ENCODE assay signal across 20 cellular contexts in the genomic region with DNA sequence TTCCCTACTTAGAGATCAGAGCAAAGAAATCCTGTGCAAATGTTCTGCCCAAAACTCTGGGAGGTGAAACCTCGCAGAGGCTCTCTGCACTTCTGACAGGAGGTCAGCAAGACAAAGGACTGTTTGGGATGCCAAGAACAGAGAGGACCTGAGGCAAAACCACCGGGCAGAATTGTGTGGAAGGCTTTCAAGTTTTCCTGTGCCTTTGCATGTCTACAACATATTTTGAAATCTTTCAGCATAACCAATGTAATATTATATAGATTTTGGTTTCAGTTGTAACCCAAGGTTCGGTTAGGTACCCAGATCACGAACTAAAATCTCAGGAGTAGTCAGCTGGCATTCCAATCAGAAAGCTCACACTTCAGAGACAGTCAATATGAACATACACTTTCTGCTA.
DNase-seq lines count a peak whose midpoint lies in the region; ATAC-seq, FAIRE-seq and TF ChIP-seq lines count a peak whose summit lies in the region.
"Had no signal": no experiment of that assay in that cellular context is flagged by ENCODE, and none has a peak within 500 bp of the region (broad histone marks: within the 10 kb centered on the region; RNA-seq: fewer than 3 reads in every experiment).

No MANE protein-coding gene starts in this region.

- no peaks in the 10 kb centered on the region for H3K36me3 ChIP-seq in GM23248 (ENCODE audit: low read depth)
- no peaks in the 10 kb centered on the region for H3K36me3 ChIP-seq in PC-9 (ENCODE audit: low read depth)
- no peaks in the 10 kb centered on the region for H3K36me3 ChIP-seq in bronchial epithelial cell (ENCODE audit: control insufficient read depth, insufficient read depth, low read length)
- no peaks in the 10 kb centered on the region for H3K36me3 ChIP-seq in keratinocyte (ENCODE audit: control insufficient read depth in 2 of 2, extremely low read depth in 1 of 2, insufficient read depth in 2 of 2, low read length in 2 of 2)
- H3K36me3 ChIP-seq in left ventricle myocardium inferior, result no peaks in the 10 kb centered on the region
- H3K36me3 ChIP-seq: BLaER1 had no signal

- BruUV-seq in PC-9 (replicated peaks; lab: Mats Ljungman, UMichigan), result no TSS peak

- H4K20me1 ChIP-seq in GM23248 (ENCODE audit: insufficient read depth) (no peaks in the 10 kb centered on the region), PC-9 (ENCODE audit: insufficient read depth) (no peaks in the 10 kb centered on the region), keratinocyte (ENCODE audit: control insufficient read depth, extremely low read depth, insufficient read depth, low read length) (no peaks in the 10 kb centered on the region)
- H4K20me1 ChIP-seq: BLaER1 had no signal

- no peak for FAIRE-seq in bronchial epithelial cell (lab: Jason Lieb, UNC)
- FAIRE-seq in keratinocyte (lab: Jason Lieb, UNC), result peak; percentile 90
- FAIRE-seq: A204.1, GM12891 had no signal

- no peak for ATAC-seq in GM18519 (IDR thresholded peaks at IDR 0.05; ENCODE audit: low FRiP score, unreplicated experiment)
- ATAC-seq: CD8-positive, alpha-beta T cell; Right ventricle myocardium inferior had no signal

- H2AFZ ChIP-seq in GM23248 (no peak overlapping the region), PC-9 (no peak overlapping the region), keratinocyte (ENCODE audit: control insufficient read depth, low read length) (no peak overlapping the region)

- peak overlapping the region; percentile 62 for H3K27ac ChIP-seq in GM23248
- H3K27ac ChIP-seq in PC-9, result peak overlapping the region; percentile 49; the same call in 1 of the 2 replicates
- peak overlapping the region; percentile 81 for H3K27ac ChIP-seq in keratinocyte (ENCODE audit: control insufficient read depth, insufficient read depth, low read length)
- no peak overlapping the region for H3K27ac ChIP-seq in left ventricle myocardium inferior (replicated peaks)
- H3K27ac ChIP-seq: BLaER1 had no signal

- no peaks in the 10 kb centered on the region for H3K27me3 ChIP-seq in GM23248 (replicated peaks; ENCODE audit: insufficient read depth)
- no peaks in the 10 kb centered on the region for H3K27me3 ChIP-seq in PC-9 (ENCODE audit: insufficient read depth, low read depth)
- H3K27me3 ChIP-seq in bronchial epithelial cell (ENCODE audit: control insufficient read depth, insufficient read depth, low read length), result no peaks in the 10 kb centered on the region
- H3K27me3 ChIP-seq in keratinocyte (ENCODE audit: control insufficient read depth, extremely low read depth, insufficient read depth, low read length), result no peaks in the 10 kb centered on the region
- no peaks in the 10 kb centered on the region for H3K27me3 ChIP-seq in left ventricle myocardium inferior (ENCODE audit: low read depth)
- H3K27me3 ChIP-seq: BLaER1 had no signal

- no peaks in the 10 kb centered on the region for H3K9me1 ChIP-seq in keratinocyte (ENCODE audit: control insufficient read depth, extremely low read depth, insufficient read depth, low read length)

- no peaks in the 10 kb centered on the region for H3K9me3 ChIP-seq in GM23248 (ENCODE audit: low read depth)
- H3K9me3 ChIP-seq in PC-9 (ENCODE audit: insufficient read depth, low read depth), result peaks cover 25% of the 10 kb centered on the region
- H3K9me3 ChIP-seq in keratinocyte (ENCODE audit: control insufficient read depth, low read depth, low read length), result peaks cover 8% of the 10 kb centered on the region
- peaks cover 12% of the 10 kb centered on the region for H3K9me3 ChIP-seq in left ventricle myocardium inferior (replicated peaks)

- H3F3A ChIP-seq in GM23248 (ENCODE audit: insufficient read depth) (peaks cover 12% of the 10 kb centered on the region; the same call in 1 of the 2 replicates), PC-9 (ENCODE audit: insufficient read depth, low read depth) (no peaks in the 10 kb centered on the region)

- in situ Hi-C loops in GM23248 (cut with MboI), result no loop called here

- H3K9me2 ChIP-seq in GM23248 (ENCODE audit: insufficient read depth) (no peaks in the 10 kb centered on the region), PC-9 (ENCODE audit: insufficient read depth) (no peaks in the 10 kb centered on the region)
- H3K9me2 ChIP-seq: SK-N-SH had no signal

- DNase-seq in GM23248, result no peak
- peak in 1 of 2 experiments; percentile 8 for DNase-seq in PC-9
- DNase-seq in bronchial epithelial cell (ENCODE audit: low read depth), result peak; percentile 50
- DNase-seq in keratinocyte (ENCODE audit: low read depth, low spot score), result peak; percentile 30
- no peak for DNase-seq in left ventricle myocardium inferior
- no peak for DNase-seq in NCI-H2029 (lab: John Stamatoyannopoulos, UW)
- DNase-seq in DMS53 treated with DMSO at 0.1 percent for 48 hours (lab: John Stamatoyannopoulos, UW; ENCODE audit: unreplicated experiment), result no peak
- DNase-seq: CD8-positive, alpha-beta T cell; DMS79 treated with DMSO at 0.1 percent for 48 hours; GDM1; KG1; NCI-H1092; NCI-H345; NCI-H774; SK-N-SH had no signal

- no peak overlapping the region for H3K9ac ChIP-seq in GM23248
- peak overlapping the region; percentile 11 for H3K9ac ChIP-seq in keratinocyte (ENCODE audit: control insufficient read depth, extremely low read depth, insufficient read depth, low read length)
- H3K9ac ChIP-seq: BLaER1, SK-N-SH had no signal

- CTCF ChIA-PET in PC-9 (lab: Charles Lee), result no interaction called here

- no peak for TF ChIP-seq CTCF in PC-9 (conservative IDR thresholded peaks at IDR 0.05)
- no peak for TF ChIP-seq CTCF in bronchial epithelial cell (IDR thresholded peaks at IDR 0.05; ENCODE audit: insufficient read depth, low read length, severe bottlenecking)
- TF ChIP-seq CTCF in keratinocyte (optimal IDR thresholded peaks at IDR 0.05 in 1 of 3, IDR thresholded peaks at IDR 0.05 in 1 of 3, conservative IDR thresholded peaks at IDR 0.05 in 1 of 3; ENCODE audit: extremely low read depth in 1 of 3, insufficient read depth in 2 of 3, low read length in 3 of 3), result no peak
- TF ChIP-seq CTCF in left ventricle myocardium inferior (IDR thresholded peaks at IDR 0.05; ENCODE audit: borderline replicate concordance), result no peak

- peaks cover 20% of the 10 kb centered on the region for H3K4me1 ChIP-seq in GM23248 (ENCODE audit: insufficient read depth)
- H3K4me1 ChIP-seq in PC-9 (replicated peaks; ENCODE audit: insufficient read depth), result peaks cover 14% of the 10 kb centered on the region
- H3K4me1 ChIP-seq in keratinocyte (ENCODE audit: control insufficient read depth, extremely low read depth, insufficient read depth, low read length), result peaks cover 23% of the 10 kb centered on the region
- peaks cover 3% of the 10 kb centered on the region for H3K4me1 ChIP-seq in left ventricle myocardium inferior

- H3K79me2 ChIP-seq in GM23248 (ENCODE audit: insufficient read depth), result no peaks in the 10 kb centered on the region
- no peaks in the 10 kb centered on the region for H3K79me2 ChIP-seq in PC-9 (ENCODE audit: low read depth)
- no peaks in the 10 kb centered on the region for H3K79me2 ChIP-seq in keratinocyte (ENCODE audit: control insufficient read depth, insufficient read depth, low read length)

- POLR2A ChIA-PET in PC-9 (lab: Charles Lee; ENCODE audit: unreplicated experiment), result no interaction called here

- intact Hi-C loops in PC-9 (cut with micrococcal nuclease; ENCODE audit: unreplicated experiment), result no loop called here
- intact Hi-C loops in left ventricle myocardium inferior (cut with micrococcal nuclease), result loop anchor here (10.0 kb wide), 2 partner anchors 155 to 275 kb away; no protein-coding TSS in a partner anchor

- H3K4me3 ChIP-seq in GM23248 (no peak overlapping the region), PC-9 (no peak overlapping the region), bronchial epithelial cell (ENCODE audit: low read depth, low read length) (no peak overlapping the region), keratinocyte (ENCODE audit: control insufficient read depth in 2 of 3, extremely low read depth in 1 of 3, insufficient read depth in 2 of 3, low read depth in 1 of 3, low read length in 3 of 3) (no peak overlapping the region), left ventricle myocardium inferior (no peak overlapping the region)
- H3K4me3 ChIP-seq: BLaER1 had no signal

- 70 to 74% methylated on average over 4 of the region's 4 CpGs for WGBS in GM23248 (ENCODE audit: low coverage in 1 of 2, low lambda C conversion rate in 2 of 2, missing lambda C conversion rate in 2 of 2), 2 experiments

- dilution Hi-C loops in keratinocyte (cut with MboI; ENCODE audit: extremely low pct_ligation_motif_present, low sequenced_read_pairs), result no loop called here

- H3K4me2 ChIP-seq in GM23248 (ENCODE audit: unreplicated experiment), result peak overlapping the region; percentile 21
- no peak overlapping the region for H3K4me2 ChIP-seq in PC-9
- peak overlapping the region; percentile 71 for H3K4me2 ChIP-seq in keratinocyte (ENCODE audit: control insufficient read depth, extremely low read depth, insufficient read depth, low read depth, low read length)
- H3K4me2 ChIP-seq: BLaER1, SK-N-SH had no signal

Comparison
In these comparisons a context has a peak if more than half of its experiments do, and no peak if none do; other contexts are left out.
1. DNase-seq: peak in bronchial epithelial cell (single experiment) and keratinocyte (single experiment); none in GM23248 (single experiment), left ventricle myocardium inferior (single experiment), NCI-H2029 (single experiment) and DMS53 treated with DMSO at 0.1 percent for 48 hours (single experiment).